Comparison of ENCODE assay signal across 8 cellular contexts in the genomic region with DNA sequence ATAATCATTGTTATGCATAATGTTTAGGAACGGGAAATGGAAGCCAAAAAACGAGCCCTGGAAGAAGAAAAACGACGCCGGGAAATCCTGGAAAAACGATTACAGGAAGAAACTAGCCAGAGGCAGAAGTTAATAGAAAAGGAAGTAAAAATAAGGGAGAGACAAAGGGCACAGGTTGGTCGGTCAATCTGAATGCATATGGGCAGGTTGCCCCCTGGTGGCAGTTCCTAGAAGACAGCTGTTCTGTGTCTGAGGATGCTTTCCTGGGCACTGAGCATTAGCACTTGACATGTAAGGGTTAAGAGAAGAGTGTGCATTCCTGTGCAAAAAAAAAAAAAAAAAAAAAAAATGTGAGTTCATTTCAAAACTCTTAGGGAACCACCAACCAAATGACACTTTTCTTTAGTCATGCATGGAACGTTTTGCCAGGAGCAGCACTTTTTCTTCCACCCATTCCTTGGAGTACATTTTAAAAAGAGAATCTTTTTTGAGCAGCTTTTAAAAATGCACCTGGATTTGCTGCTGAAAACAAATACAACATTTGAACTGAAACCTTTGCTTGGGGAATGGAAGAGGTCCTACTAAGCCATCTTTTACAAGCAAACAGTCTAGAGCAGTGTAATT. TPM values are rescaled to one million over a fixed set of nuclear protein-coding genes. Genes with fewer than 3 reads are reported as not detected.
DNase-seq lines count a peak whose midpoint lies in the region; ATAC-seq and TF ChIP-seq lines count a peak whose summit lies in the region.

No MANE protein-coding gene starts in this region.

- peaks cover 47% of the 10 kb centered on the region for H3K36me3 ChIP-seq in skeletal muscle satellite cell (ENCODE audit: insufficient read depth, low read length)

- peak; percentile 83 for TF ChIP-seq CTCF in astrocyte of the cerebellum (IDR thresholded peaks at IDR 0.05; ENCODE audit: low read depth, low read length, missing control alignments)

- H3K9ac ChIP-seq in skeletal muscle satellite cell (ENCODE audit: low read depth, low read length): peak overlapping the region; percentile 29

- DNase-seq in activated gamma-delta T cell treated with Interleukin-2 at 50 U/mL for 16 hours (peak; percentile 84), activated gamma-delta T cell (lab: John Stamatoyannopoulos, UW) (no peak), NCI-H1930 (lab: John Stamatoyannopoulos, UW) (peak; percentile 49 to 77), T-helper 22 cell (ENCODE audit: low read depth) (peak; percentile 43), astrocyte of the cerebellum (ENCODE audit: low read depth) (peak; percentile 68), hypothalamus (lab: John Stamatoyannopoulos, UW) (peak in 47 of 51 donors; percentile 1 to 89 (median 53))

- no peaks in the 10 kb centered on the region for H3K9me3 ChIP-seq in skeletal muscle satellite cell (replicated peaks; ENCODE audit: low read length)

- H3K4me1 ChIP-seq in skeletal muscle satellite cell (ENCODE audit: control insufficient read depth, insufficient read depth, low read length): peaks cover 22% of the 10 kb centered on the region

- no peak overlapping the region for H3K4me3 ChIP-seq in astrocyte of the cerebellum (ENCODE audit: low read depth, low read length)
- H3K4me3 ChIP-seq in skeletal muscle satellite cell (ENCODE audit: low read length): no peak overlapping the region

- in situ Hi-C loops in astrocyte of the cerebellum (cut with HindIII; ENCODE audit: low sequenced_read_pairs): loop anchor here (5.0 to 25.0 kb wide), 3 partner anchors 50 to 255 kb away; no protein-coding TSS in a partner anchor

- H3K4me2 ChIP-seq in skeletal muscle satellite cell (ENCODE audit: low read length): no peak overlapping the region

- peak; percentile 95 for ATAC-seq in HG02973 (IDR thresholded peaks at IDR 0.05; ENCODE audit: unreplicated experiment)

- no peaks in the 10 kb centered on the region for H3K27me3 ChIP-seq in skeletal muscle satellite cell (ENCODE audit: control insufficient read depth, insufficient read depth, low read length)

RNA-seq across cellular contexts. Expression of a gene that starts 11.1 kb away (rescaled TPM):
- 24.7 and 28.9 TPM in 2 replicates for total RNA-seq in skeletal muscle satellite cell (2012; rRNA removed)

RNA-seq across cellular contexts. Expression of a gene that starts 31.0 kb away (rescaled TPM):
- 0.51 TPM in 1 of 2 replicates, not detected in the other for total RNA-seq in skeletal muscle satellite cell (2012; rRNA removed)
